ENCODE assay signal across 8 cellular contexts in genomic region chr3:30625541-30626438, GRCh38. TPM values are rescaled to one million over a fixed set of nuclear protein-coding genes. Genes with fewer than 3 reads are reported as not detected.
DNase-seq lines count a peak whose midpoint lies in the region; ATAC-seq and TF ChIP-seq lines count a peak whose summit lies in the region.
"Had no signal": no experiment of that assay in that cellular context is flagged by ENCODE, and none has a peak within 500 bp of the region (broad histone marks: within the 10 kb centered on the region; RNA-seq: fewer than 3 reads in every experiment).

No MANE protein-coding gene starts in this region.

- DNase-seq in amniotic epithelial cell (ENCODE audit: low read depth) (peak; percentile 84), hepatocyte (ENCODE audit: low spot score) (peak; percentile 43)
- DNase-seq: NCI-H187 had no signal

- H3K79me2 ChIP-seq in hepatocyte: peaks cover 81% of the 10 kb centered on the region

- no peaks in the 10 kb centered on the region for H3K27me3 ChIP-seq in HUES48 (ENCODE audit: control insufficient read depth, insufficient read depth, low read length)
- H3K27me3 ChIP-seq in hepatocyte: no peaks in the 10 kb centered on the region

- H4K20me1 ChIP-seq in hepatocyte (ENCODE audit: insufficient read depth, poor library complexity, severe bottlenecking): no peaks in the 10 kb centered on the region

- H3K9me3 ChIP-seq in HUES48 (ENCODE audit: control insufficient read depth, insufficient read depth, low read length) (no peaks in the 10 kb centered on the region), hepatocyte (ENCODE audit: low read depth) (no peaks in the 10 kb centered on the region)

- H3K9ac ChIP-seq in HUES48 (ENCODE audit: low read depth, low read length): peak overlapping the region; percentile 0; the same call in 1 of the 2 replicates

- TF ChIP-seq CTCF in hepatocyte (IDR thresholded peaks at IDR 0.05; ENCODE audit: poor library complexity): no peak

- H3K9me3 Mint-ChIP-seq in stimulated activated memory B cell treated with anti-CD40 and anti-IgM and Interleukin-4, amounts not matched to agents 10 μg/mL and 1 μg/mL and 100 μg/mL, for 72 hours: no peaks in the 10 kb centered on the region

- no peak overlapping the region for H2AFZ ChIP-seq in hepatocyte

- no peak for ATAC-seq in stimulated activated memory B cell treated with anti-CD40 and anti-IgM and Interleukin-4, amounts not matched to agents 10 μg/mL and 1 μg/mL and 100 μg/mL, for 72 hours
- ATAC-seq in SK-N-SH treated with all-trans-retinoic acid at 6 μM for 48 hours (no peak), HG03521 (IDR thresholded peaks at IDR 0.05; ENCODE audit: unreplicated experiment) (no peak), GM19455 (IDR thresholded peaks at IDR 0.05; ENCODE audit: unreplicated experiment) (no peak)

- no peak overlapping the region for H3K4me2 ChIP-seq in hepatocyte

- peaks cover 38% of the 10 kb centered on the region for H3K36me3 Mint-ChIP-seq in stimulated activated memory B cell treated with anti-CD40 and anti-IgM and Interleukin-4, amounts not matched to agents 10 μg/mL and 1 μg/mL and 100 μg/mL, for 72 hours

- WGBS in hepatocyte (ENCODE audit: low lambda C conversion rate, missing lambda C conversion rate): 71% methylated on average over 4 of the region's 4 CpGs

- H3K4me1 ChIP-seq in HUES48 (ENCODE audit: control insufficient read depth, insufficient read depth, low read length) (peaks cover 26% of the 10 kb centered on the region), hepatocyte (ENCODE audit: insufficient read depth) (peaks cover 3% of the 10 kb centered on the region)

- peak overlapping the region; percentile 43 for H3K27ac ChIP-seq in HUES48 (ENCODE audit: low read depth, low read length)
- H3K27ac ChIP-seq in hepatocyte: peak overlapping the region; percentile 64

- H3K27me3 Mint-ChIP-seq in stimulated activated memory B cell treated with anti-CD40 and anti-IgM and Interleukin-4, amounts not matched to agents 10 μg/mL and 1 μg/mL and 100 μg/mL, for 72 hours: no peaks in the 10 kb centered on the region

- no peak overlapping the region for H3K4me3 Mint-ChIP-seq in stimulated activated memory B cell treated with anti-CD40 and anti-IgM and Interleukin-4, amounts not matched to agents 10 μg/mL and 1 μg/mL and 100 μg/mL, for 72 hours

- H3K36me3 ChIP-seq in HUES48 (ENCODE audit: control insufficient read depth, insufficient read depth, low read length) (no peaks in the 10 kb centered on the region), hepatocyte (replicated peaks; ENCODE audit: insufficient read depth, low read depth) (no peaks in the 10 kb centered on the region)

- peak overlapping the region; percentile 98 for H3K27ac Mint-ChIP-seq in stimulated activated memory B cell treated with anti-CD40 and anti-IgM and Interleukin-4, amounts not matched to agents 10 μg/mL and 1 μg/mL and 100 μg/mL, for 72 hours

- no peaks in the 10 kb centered on the region for H3K9me2 ChIP-seq in hepatocyte (replicated peaks; ENCODE audit: insufficient read depth)

- H3K4me1 Mint-ChIP-seq in stimulated activated memory B cell treated with anti-CD40 and anti-IgM and Interleukin-4, amounts not matched to agents 10 μg/mL and 1 μg/mL and 100 μg/mL, for 72 hours: peaks cover 90% of the 10 kb centered on the region

- H3K4me3 ChIP-seq in HUES48 (ENCODE audit: low read depth, low read length): no peak overlapping the region
- H3K4me3 ChIP-seq in hepatocyte: no peak overlapping the region

TF ChIP-seq in SK-N-SH treated with all-trans-retinoic acid at 6 μM for 48 hours, 23 proteins besides CTCF, POLR2A, EP300 and RAD21:
- TF ChIP-seq TCF4 (CRISPR knock-in tag; IDR thresholded peaks at IDR 0.05; ENCODE audit: borderline replicate concordance): no peak
- no peak for TF ChIP-seq ZNF8 (CRISPR knock-in tag; IDR thresholded peaks at IDR 0.05)
- no peak for TF ChIP-seq ZC3H10 (CRISPR knock-in tag; IDR thresholded peaks at IDR 0.05)
- TF ChIP-seq PPARA (CRISPR knock-in tag; IDR thresholded peaks at IDR 0.05; ENCODE audit: borderline replicate concordance): no peak
- TF ChIP-seq RARB (CRISPR knock-in tag; IDR thresholded peaks at IDR 0.05): no peak
- TF ChIP-seq ISL1 (CRISPR knock-in tag; IDR thresholded peaks at IDR 0.05): no peak
- TF ChIP-seq CREB5 (CRISPR knock-in tag; IDR thresholded peaks at IDR 0.05; ENCODE audit: low read depth): no peak
- TF ChIP-seq ZFP3 (CRISPR knock-in tag; IDR thresholded peaks at IDR 0.05): no peak
- TF ChIP-seq TSHZ2 (CRISPR knock-in tag; IDR thresholded peaks at IDR 0.05): no peak
- TF ChIP-seq POU6F1 (CRISPR knock-in tag; IDR thresholded peaks at IDR 0.05; ENCODE audit: borderline replicate concordance, low read depth): no peak
- no peak for TF ChIP-seq PATZ1 (CRISPR knock-in tag; IDR thresholded peaks at IDR 0.05; ENCODE audit: borderline replicate concordance)
- no peak for TF ChIP-seq CSDC2 (CRISPR knock-in tag; IDR thresholded peaks at IDR 0.05)
- no peak for TF ChIP-seq ESRRG (CRISPR knock-in tag; IDR thresholded peaks at IDR 0.05)

RNA-seq across cellular contexts. Expression of gene TGFBR2, which starts 19.4 kb away (rescaled TPM):
- total RNA-seq in hepatocyte: 50.5 and 52.8 TPM in 2 replicates
- 30.2 and 42.2 TPM in 2 replicates for polyA plus RNA-seq in hepatocyte
